Comparison of ENCODE assay signal across 13 cellular contexts in the genomic region with DNA sequence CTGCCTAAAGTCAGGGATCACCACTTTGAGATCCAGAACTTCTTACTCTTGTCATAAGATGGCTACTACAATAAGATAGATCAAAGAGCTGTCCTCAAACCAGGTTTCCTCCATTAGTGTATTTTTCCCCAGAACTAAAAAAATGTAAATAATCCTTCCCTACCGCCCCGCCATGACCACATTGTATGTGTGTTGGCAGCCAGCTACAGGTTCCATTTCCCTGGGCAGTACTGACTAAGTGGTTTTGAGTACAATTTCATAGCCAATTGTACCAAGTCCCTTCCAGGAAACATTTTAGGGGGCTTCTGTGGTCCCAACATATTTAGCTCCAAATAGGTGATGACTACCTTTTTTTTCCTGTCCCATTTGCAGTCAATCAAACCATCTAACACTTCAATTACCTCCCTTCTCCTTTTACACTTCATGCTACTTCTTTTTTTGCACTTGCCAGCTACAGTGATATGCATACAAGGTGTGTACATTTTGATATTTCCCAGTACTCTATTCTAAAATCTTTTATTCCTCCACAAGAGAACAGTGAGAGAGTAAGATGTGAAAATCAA. TPM values are rescaled to one million over a fixed set of nuclear protein-coding genes. Genes with fewer than 3 reads are reported as not detected.
DNase-seq lines count a peak whose midpoint lies in the region; ATAC-seq and TF ChIP-seq lines count a peak whose summit lies in the region.
"Had no signal": no experiment of that assay in that cellular context is flagged by ENCODE, and none has a peak within 500 bp of the region (broad histone marks: within the 10 kb centered on the region; RNA-seq: fewer than 3 reads in every experiment).

No MANE protein-coding gene starts in this region.

- H3K27ac Mint-ChIP-seq in activated naive CD8-positive, alpha-beta T cell treated with anti-CD3 and anti-CD28 coated beads for 36 hours: peak overlapping the region; percentile 1
- peak overlapping the region; percentile 69 for H3K27ac Mint-ChIP-seq in memory B cell
- H3K27ac Mint-ChIP-seq: activated naive CD4-positive, alpha-beta T cell treated with anti-CD3 and anti-CD28 coated beads, Interleukin-2, amount 10 ng/mL, durations not matched to agents 7 days and 5 days had no signal

- H3K4me1 ChIP-seq in HEK293 (ENCODE audit: control insufficient read depth, insufficient read depth, low read length) (peaks cover 3% of the 10 kb centered on the region; the same call in 1 of the 2 replicates), left lung (peaks cover 18 to 75% of the 10 kb centered on the region in 2 donors)

- CTCF ChIA-PET in HEK293 (lab: Yijun Ruan, JAX): interaction anchor here (0.5 to 1.9 kb wide), 6 partner anchors 12 to 305 kb away, joined by 3 to 13 read pairs (median 4); no protein-coding TSS in a partner anchor

- no peak overlapping the region for H3K4me3 ChIP-seq in HEK293 (ENCODE audit: low read depth, low read length)
- H3K4me3 ChIP-seq in coronary artery: no peak overlapping the region
- H3K4me3 ChIP-seq in left lung: no peak overlapping the region
- H3K4me3 ChIP-seq: lung had no signal

- H3K27ac ChIP-seq in HEK293 (ENCODE audit: extremely low read depth, low read depth, low read length): no peak overlapping the region
- H3K27ac ChIP-seq in coronary artery: no peak overlapping the region
- H3K27ac ChIP-seq in left lung: no peak overlapping the region

- POLR2A ChIA-PET in HEK293 (lab: Yijun Ruan, JAX): no interaction called here

- H3K27me3 Mint-ChIP-seq in activated naive CD8-positive, alpha-beta T cell treated with anti-CD3 and anti-CD28 coated beads for 36 hours: peaks cover 4% of the 10 kb centered on the region
- no peaks in the 10 kb centered on the region for H3K27me3 Mint-ChIP-seq in memory B cell
- H3K27me3 Mint-ChIP-seq: activated naive CD4-positive, alpha-beta T cell treated with anti-CD3 and anti-CD28 coated beads, Interleukin-2, amount 10 ng/mL, durations not matched to agents 7 days and 5 days had no signal

- no peaks in the 10 kb centered on the region for H3K9me3 Mint-ChIP-seq in activated naive CD8-positive, alpha-beta T cell treated with anti-CD3 and anti-CD28 coated beads for 36 hours
- H3K9me3 Mint-ChIP-seq in memory B cell: no peaks in the 10 kb centered on the region
- H3K9me3 Mint-ChIP-seq: activated naive CD4-positive, alpha-beta T cell treated with anti-CD3 and anti-CD28 coated beads, Interleukin-2, amount 10 ng/mL, durations not matched to agents 7 days and 5 days had no signal

- peaks cover 0 to 7% of the 10 kb centered on the region in 2 experiments; a peak in 1 of 3 replicates for H3K36me3 ChIP-seq in HEK293 (ENCODE audit: control insufficient read depth in 2 of 2, insufficient read depth in 1 of 2, low read length in 2 of 2)
- H3K36me3 ChIP-seq in left lung: no peaks in the 10 kb centered on the region

- TF ChIP-seq CTCF in HEK293 (tag by site-specific recombination; IDR thresholded peaks at IDR 0.05) (no peak), coronary artery (IDR thresholded peaks at IDR 0.05) (no peak), left lung (IDR thresholded peaks at IDR 0.05) (no peak)

- DNase-seq in AG08396 (ENCODE audit: low spot score) (peak; percentile 39), memory B cell (ENCODE audit: low spot score in 2 of 2) (no peak), coronary artery (ENCODE audit: low spot score) (no peak), left lung (no peak), HT-29 (ENCODE audit: low spot score) (no peak)
- no peak for DNase-seq in activated naive CD8-positive, alpha-beta T cell treated with anti-CD3 and anti-CD28 coated beads for 36 hours
- DNase-seq: activated naive CD4-positive, alpha-beta T cell treated with anti-CD3 and anti-CD28 coated beads, Interleukin-2, amount 10 ng/mL, durations not matched to agents 7 days and 5 days; dermis blood vessel endothelial cell; RPMI8226 had no signal

- H3K4me1 Mint-ChIP-seq in activated naive CD8-positive, alpha-beta T cell treated with anti-CD3 and anti-CD28 coated beads for 36 hours: peaks cover 43% of the 10 kb centered on the region
- peaks cover 36% of the 10 kb centered on the region for H3K4me1 Mint-ChIP-seq in memory B cell

- peak overlapping the region; percentile 44 for H3K4me3 Mint-ChIP-seq in activated naive CD8-positive, alpha-beta T cell treated with anti-CD3 and anti-CD28 coated beads for 36 hours
- H3K4me3 Mint-ChIP-seq in memory B cell: peak overlapping the region; percentile 17
- H3K4me3 Mint-ChIP-seq: activated naive CD4-positive, alpha-beta T cell treated with anti-CD3 and anti-CD28 coated beads, Interleukin-2, amount 10 ng/mL, durations not matched to agents 7 days and 5 days had no signal

- H3K27me3 ChIP-seq in left lung: no peaks in the 10 kb centered on the region

- ATAC-seq in memory B cell (ENCODE audit: low read depth): no peak
- no peak for ATAC-seq in left lung
- ATAC-seq in GM18511 (IDR thresholded peaks at IDR 0.05; ENCODE audit: unreplicated experiment): no peak
- ATAC-seq: sciatic nerve had no signal

- intact Hi-C loops in left lung (cut with DNase I): no loop called here

- peaks cover 44% of the 10 kb centered on the region for H3K36me3 Mint-ChIP-seq in activated naive CD8-positive, alpha-beta T cell treated with anti-CD3 and anti-CD28 coated beads for 36 hours
- H3K36me3 Mint-ChIP-seq in memory B cell: peaks cover 6% of the 10 kb centered on the region

- no peaks in the 10 kb centered on the region for H3K9me3 ChIP-seq in HEK293 (ENCODE audit: control insufficient read depth, insufficient read depth, low read depth, low read length)
- H3K9me3 ChIP-seq in left lung: no peaks in the 10 kb centered on the region

TF ChIP-seq in HEK293, 187 proteins besides CTCF, POLR2A, EP300 and RAD21:
- TF ChIP-seq KLF9 (tag by site-specific recombination; IDR thresholded peaks at IDR 0.05; ENCODE audit: low read depth) (no peak), ZBTB8A (tag by site-specific recombination; IDR thresholded peaks at IDR 0.05) (no peak), SCRT2 (tag by site-specific recombination; IDR thresholded peaks at IDR 0.05) (peak; percentile 65), ZNF792 (tag by site-specific recombination; IDR thresholded peaks at IDR 0.05) (no peak), ZNF501 (tag by site-specific recombination; IDR thresholded peaks at IDR 0.05) (no peak)

RNA-seq across cellular contexts. Expression of a gene that starts 4.0 kb away (rescaled TPM):
- 100 to 1,000 TPM; 107 to 108 TPM for total RNA-seq in activated naive CD8-positive, alpha-beta T cell treated with anti-CD3 and anti-CD28 coated beads for 36 hours
- 10 to 100 TPM; 86.4 to 97.6 TPM for total RNA-seq in left lung
- 20.2 and 23.1 TPM in 2 replicates for total RNA-seq in HT-29 (2014; rRNA removed; shearing (Covaris generic))
